Comparison of ENCODE assay signal across 8 cellular contexts in the genomic region with DNA sequence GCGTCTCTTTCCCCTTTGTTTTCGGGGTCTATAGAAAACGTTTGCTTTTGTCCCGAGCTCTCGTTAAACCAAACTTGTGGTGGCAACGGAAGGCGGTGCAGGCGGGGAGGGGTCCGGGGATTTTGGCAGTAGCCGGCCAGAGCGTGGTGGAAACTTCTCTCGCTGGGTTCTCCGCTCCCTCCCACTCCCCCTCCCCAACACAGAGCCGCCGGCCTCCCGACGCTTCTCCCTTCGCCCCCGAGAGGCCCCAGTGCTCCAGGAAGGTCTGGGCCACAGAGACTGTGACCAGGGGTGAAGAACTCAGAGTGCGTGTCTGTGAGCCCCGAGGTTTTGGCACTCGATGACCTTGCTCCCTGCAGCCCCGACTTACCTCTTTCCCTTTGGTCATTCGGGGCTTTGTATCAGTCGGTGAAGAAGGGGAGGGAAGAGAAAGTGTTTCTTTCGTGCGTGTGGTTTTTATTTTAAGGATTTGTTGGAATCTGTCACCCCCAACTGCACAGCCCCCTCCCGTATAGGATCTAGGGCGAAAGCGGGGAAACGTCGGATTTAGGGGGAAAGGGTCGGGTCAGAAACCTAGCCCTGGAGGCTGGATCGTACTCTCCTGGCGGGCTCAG. TPM values are rescaled to one million over a fixed set of nuclear protein-coding genes. Genes with fewer than 3 reads are reported as not detected.
DNase-seq lines count a peak whose midpoint lies in the region; ATAC-seq lines count a peak whose summit lies in the region.

No MANE protein-coding gene starts in this region.

- peaks cover 6% of the 10 kb centered on the region for H3K4me1 Mint-ChIP-seq in T-helper 17 cell
- peaks cover 11% of the 10 kb centered on the region for H3K4me1 Mint-ChIP-seq in stimulated activated memory B cell treated with anti-CD40 and anti-IgM and Interleukin-4, amounts not matched to agents 10 μg/mL and 1 μg/mL and 100 μg/mL, for 72 hours

- ATAC-seq in T-helper 17 cell (no peak), right cardiac atrium (no peak), GM21367 (IDR thresholded peaks at IDR 0.05; ENCODE audit: unreplicated experiment) (no peak), GM19351 (IDR thresholded peaks at IDR 0.05; ENCODE audit: unreplicated experiment) (no peak)
- ATAC-seq in stimulated activated memory B cell treated with anti-CD40 and anti-IgM and Interleukin-4, amounts not matched to agents 10 μg/mL and 1 μg/mL and 100 μg/mL, for 72 hours: no peak

- H3K27me3 ChIP-seq in right cardiac atrium (ENCODE audit: control insufficient read depth, insufficient read depth): no peaks in the 10 kb centered on the region

- H3K27ac ChIP-seq in right cardiac atrium (ENCODE audit: low read length): peak overlapping the region; percentile 82

- H3K27ac Mint-ChIP-seq in T-helper 17 cell: peak overlapping the region; percentile 49
- H3K27ac Mint-ChIP-seq in stimulated activated memory B cell treated with anti-CD40 and anti-IgM and Interleukin-4, amounts not matched to agents 10 μg/mL and 1 μg/mL and 100 μg/mL, for 72 hours: peak overlapping the region; percentile 89

- H3K36me3 Mint-ChIP-seq in T-helper 17 cell (ENCODE audit: low read depth): no peaks in the 10 kb centered on the region
- no peaks in the 10 kb centered on the region for H3K36me3 Mint-ChIP-seq in stimulated activated memory B cell treated with anti-CD40 and anti-IgM and Interleukin-4, amounts not matched to agents 10 μg/mL and 1 μg/mL and 100 μg/mL, for 72 hours

- peak overlapping the region; percentile 66 for H3K4me3 ChIP-seq in right cardiac atrium (ENCODE audit: low read length)

- 1% methylated on average over 35 of the region's 35 CpGs for WGBS in right cardiac atrium

- no peaks in the 10 kb centered on the region for H3K9me3 ChIP-seq in T-helper 17 cell (ENCODE audit: control insufficient read depth, low read length, poor library complexity, severe bottlenecking)
- no peaks in the 10 kb centered on the region for H3K9me3 ChIP-seq in right cardiac atrium (ENCODE audit: control insufficient read depth, low read length)

- H3K4me3 Mint-ChIP-seq in T-helper 17 cell: peak overlapping the region; percentile 83
- H3K4me3 Mint-ChIP-seq in stimulated activated memory B cell treated with anti-CD40 and anti-IgM and Interleukin-4, amounts not matched to agents 10 μg/mL and 1 μg/mL and 100 μg/mL, for 72 hours: peak overlapping the region; percentile 84

- no peaks in the 10 kb centered on the region for H3K9me3 Mint-ChIP-seq in stimulated activated memory B cell treated with anti-CD40 and anti-IgM and Interleukin-4, amounts not matched to agents 10 μg/mL and 1 μg/mL and 100 μg/mL, for 72 hours

- H3K27me3 Mint-ChIP-seq in T-helper 17 cell: no peaks in the 10 kb centered on the region
- H3K27me3 Mint-ChIP-seq in stimulated activated memory B cell treated with anti-CD40 and anti-IgM and Interleukin-4, amounts not matched to agents 10 μg/mL and 1 μg/mL and 100 μg/mL, for 72 hours: no peaks in the 10 kb centered on the region

- H3K4me1 ChIP-seq in right cardiac atrium (ENCODE audit: control insufficient read depth, insufficient read depth, low read length): no peaks in the 10 kb centered on the region

- DNase-seq in NCI-H1092 treated with DMSO at 0.1 percent for 48 hours (lab: John Stamatoyannopoulos, UW) (peak; percentile 58), NCI-H1092 (lab: John Stamatoyannopoulos, UW) (no peak), T-helper 17 cell (no peak), right cardiac atrium (no peak), cortex of kidney (lab: John Stamatoyannopoulos, UW) (no peak)

- intact Hi-C loops in right cardiac atrium (cut with DNase I): loop anchor here in 2 of 4 donors (5.0 to 10.0 kb wide), 2 partner anchors 41 to 48 kb away; no protein-coding TSS in a partner anchor

RNA-seq across cellular contexts. Expression of gene BCOR, which starts 9.0 kb away (rescaled TPM):
- 10 to 100 TPM; 24.7 to 29.1 TPM for total RNA-seq in T-helper 17 cell
- total RNA-seq in right cardiac atrium: 10 to 100 TPM; 18.1 to 30.1 (median 20.5) TPM
- polyA plus RNA-seq in right cardiac atrium: 11.1 TPM
